Comparison of ENCODE assay signal across 36 cellular contexts in the genomic region with DNA sequence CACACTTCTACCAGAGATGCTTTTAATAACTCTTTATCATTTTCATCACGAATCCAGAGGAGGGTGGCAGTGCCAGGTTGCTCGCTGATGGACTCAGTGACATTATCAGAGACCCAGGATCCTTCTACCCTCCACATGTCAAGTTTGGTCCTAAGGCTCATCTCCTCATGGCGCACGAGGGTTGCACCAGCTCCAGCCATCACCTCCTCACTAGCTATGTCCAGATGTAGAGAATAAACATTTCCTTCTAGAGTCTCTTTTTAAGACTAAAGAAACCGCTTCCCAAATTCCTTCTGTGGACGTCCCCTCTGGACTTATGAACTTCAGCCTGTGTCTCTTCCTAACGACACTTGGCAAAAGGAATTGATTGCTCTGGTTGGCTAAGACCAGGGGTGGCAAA.
"Had no signal": no experiment of that assay in that cellular context is flagged by ENCODE, and none has a peak within 500 bp of the region (broad histone marks: within the 10 kb centered on the region; RNA-seq: fewer than 3 reads in every experiment).

No MANE protein-coding gene starts in this region.

- H3K4me1 ChIP-seq: adrenal gland, gastrocnemius medialis had no signal

- H3K27ac ChIP-seq: adrenal gland, body of pancreas, cardiac muscle cell, coronary artery, dorsolateral prefrontal cortex, gastrocnemius medialis, WERI-Rb-1 had no signal

- H3K36me3 ChIP-seq: adrenal gland, cardiac muscle cell, gastrocnemius medialis, WERI-Rb-1 had no signal

- H3K36me3 Mint-ChIP-seq: activated CD4-positive, alpha-beta memory T cell treated with anti-CD3 and anti-CD28 coated beads for 36 hours; activated CD8-positive, alpha-beta memory T cell treated with anti-CD3 and anti-CD28 coated beads, Interleukin-2, amount 10 ng/mL, durations not matched to agents 7 days and 5 days; activated naive CD4-positive, alpha-beta T cell treated with anti-CD3 and anti-CD28 coated beads, Interleukin-2, amount 50 U/mL, for 24 hours had no signal

- H3K9me3 ChIP-seq: adrenal gland, body of pancreas, gastrocnemius medialis had no signal

- H3K9me3 Mint-ChIP-seq: activated naive CD4-positive, alpha-beta T cell treated with anti-CD3 and anti-CD28 coated beads for 36 hours; activated naive CD4-positive, alpha-beta T cell treated with anti-CD3 and anti-CD28 coated beads, Interleukin-2, amount 50 U/mL, for 24 hours; dendritic cell treated with granulocyte-macrophage colony-stimulating factor and Interleukin-4, amounts not matched to agents 40 ng/mL and 50 ng/mL, for 4 days; endodermal cell; T-helper 2 cell treated with Interferon-gamma antibody and Interleukin-4, amounts not matched to agents 5 μg/mL and 100 μg/mL, for 36 hours had no signal

- ATAC-seq: activated CD4-positive, alpha-beta T cell treated with anti-CD3 and anti-CD28 coated beads for 36 hours; activated CD8-positive, alpha-beta memory T cell treated with anti-CD3 and anti-CD28 coated beads, Interleukin-2, amount 10 ng/mL, durations not matched to agents 7 days and 5 days; activated CD8-positive, alpha-beta T cell treated with anti-CD3 and anti-CD28 coated beads, Interleukin-2, amount 10 ng/mL, durations not matched to agents 7 days and 5 days; activated naive CD8-positive, alpha-beta T cell treated with anti-CD3 and anti-CD28 coated beads, Interleukin-2, amount 50 U/mL, for 24 hours; body of pancreas; gastrocnemius medialis; T-helper 17 cell had no signal

- H3K27me3 Mint-ChIP-seq: activated CD8-positive, alpha-beta memory T cell treated with anti-CD3 and anti-CD28 coated beads, Interleukin-2, amount 10 ng/mL, durations not matched to agents 7 days and 5 days had no signal

- H3K4me3 ChIP-seq: adrenal gland, body of pancreas, cardiac muscle cell, coronary artery, dorsolateral prefrontal cortex, gastrocnemius medialis had no signal

- H3K4me3 Mint-ChIP-seq: activated CD4-positive, alpha-beta memory T cell treated with anti-CD3 and anti-CD28 coated beads for 36 hours; activated CD4-positive, alpha-beta T cell treated with anti-CD3 and anti-CD28 coated beads for 36 hours; activated CD4-positive, alpha-beta T cell treated with anti-CD3 and anti-CD28 coated beads, Interleukin-2, amount 10 ng/mL, durations not matched to agents 24 days and 14 days; activated CD8-positive, alpha-beta memory T cell treated with anti-CD3 and anti-CD28 coated beads, Interleukin-2, amount 10 ng/mL, durations not matched to agents 7 days and 5 days; activated CD8-positive, alpha-beta T cell treated with anti-CD3 and anti-CD28 coated beads, Interleukin-2, amount 10 ng/mL, durations not matched to agents 7 days and 5 days; activated naive CD4-positive, alpha-beta T cell treated with anti-CD3 and anti-CD28 coated beads for 36 hours; activated naive CD4-positive, alpha-beta T cell treated with anti-CD3 and anti-CD28 coated beads, Interleukin-2, amount 50 U/mL, for 24 hours; activated naive CD8-positive, alpha-beta T cell treated with anti-CD3 and anti-CD28 coated beads for 36 hours; activated naive CD8-positive, alpha-beta T cell treated with anti-CD3 and anti-CD28 coated beads, Interleukin-2, amount 50 U/mL, for 24 hours; activated T-helper 1 cell treated with anti-CD3 and anti-CD28 coated beads, Interleukin-12 subunit alpha, Interleukin-12 subunit beta, Interleukin-2, Interleukin-4 antibody, amounts not matched to agents 30 ng/mL and 10 ng/mL and 1 ng/mL, durations not matched to agents 14 hours and 24 hours and 36 hours; dendritic cell treated with granulocyte-macrophage colony-stimulating factor and Interleukin-4, amounts not matched to agents 40 ng/mL and 50 ng/mL, for 4 days; endodermal cell; T-helper 17 cell; T-helper 2 cell treated with Interferon-gamma antibody and Interleukin-4, amounts not matched to agents 5 μg/mL and 100 μg/mL, for 36 hours had no signal

- H3K27me3 ChIP-seq: cardiac muscle cell, gastrocnemius medialis had no signal

- H3K27ac Mint-ChIP-seq: activated CD4-positive, alpha-beta memory T cell treated with anti-CD3 and anti-CD28 coated beads for 36 hours; activated CD4-positive, alpha-beta T cell treated with anti-CD3 and anti-CD28 coated beads for 36 hours; activated CD4-positive, alpha-beta T cell treated with anti-CD3 and anti-CD28 coated beads, Interleukin-2, amount 10 ng/mL, durations not matched to agents 24 days and 14 days; activated CD8-positive, alpha-beta memory T cell treated with anti-CD3 and anti-CD28 coated beads, Interleukin-2, amount 10 ng/mL, durations not matched to agents 7 days and 5 days; activated CD8-positive, alpha-beta T cell treated with anti-CD3 and anti-CD28 coated beads, Interleukin-2, amount 10 ng/mL, durations not matched to agents 7 days and 5 days; activated naive CD4-positive, alpha-beta T cell treated with anti-CD3 and anti-CD28 coated beads for 36 hours; activated naive CD4-positive, alpha-beta T cell treated with anti-CD3 and anti-CD28 coated beads, Interleukin-2, amount 50 U/mL, for 24 hours; activated naive CD8-positive, alpha-beta T cell treated with anti-CD3 and anti-CD28 coated beads for 36 hours; activated naive CD8-positive, alpha-beta T cell treated with anti-CD3 and anti-CD28 coated beads, Interleukin-2, amount 50 U/mL, for 24 hours; activated T-helper 1 cell treated with anti-CD3 and anti-CD28 coated beads, Interleukin-12 subunit alpha, Interleukin-12 subunit beta, Interleukin-2, Interleukin-4 antibody, amounts not matched to agents 30 ng/mL and 10 ng/mL and 1 ng/mL, durations not matched to agents 14 hours and 24 hours and 36 hours; activated T-helper 2 cell treated with anti-CD3 and anti-CD28 coated beads, Interferon-gamma antibody, Interleukin-2, Interleukin-4, amounts not matched to agents 10 μg/mL and 5 μg/mL and 100 μg/mL, durations not matched to agents 14 hours and 24 hours and 36 hours; dendritic cell treated with granulocyte-macrophage colony-stimulating factor and Interleukin-4, amounts not matched to agents 40 ng/mL and 50 ng/mL, for 4 days; endodermal cell; T-helper 17 cell; T-helper 2 cell treated with Interferon-gamma antibody and Interleukin-4, amounts not matched to agents 5 μg/mL and 100 μg/mL, for 36 hours had no signal

- DNase-seq: activated CD4-positive, alpha-beta memory T cell treated with anti-CD3 and anti-CD28 coated beads for 36 hours; activated CD4-positive, alpha-beta T cell treated with anti-CD3 and anti-CD28 coated beads for 36 hours; activated CD4-positive, alpha-beta T cell treated with anti-CD3 and anti-CD28 coated beads, Interleukin-2, amount 10 ng/mL, durations not matched to agents 24 days and 14 days; activated CD4-positive, CD25-positive, alpha-beta regulatory T cell; activated CD4-positive, CD25-positive, alpha-beta regulatory T cell treated with anti-CD3 and anti-CD28 coated beads, Interleukin-2, amount 50 U/mL, for 72 hours; activated CD8-positive, alpha-beta memory T cell treated with anti-CD3 and anti-CD28 coated beads, Interleukin-2, amount 10 ng/mL, durations not matched to agents 7 days and 5 days; activated CD8-positive, alpha-beta memory T cell treated with anti-CD3 and anti-CD28 coated beads, Interleukin-2, amount 50 U/mL, for 4 hours; activated CD8-positive, alpha-beta T cell treated with anti-CD3 and anti-CD28 coated beads, Interleukin-2, amount 10 ng/mL, durations not matched to agents 7 days and 5 days; activated effector memory CD4-positive, alpha-beta T cell treated with anti-CD3 and anti-CD28 coated beads, Interleukin-2, amount 50 U/mL, for 16 hours; activated naive CD4-positive, alpha-beta T cell treated with anti-CD3 and anti-CD28 coated beads for 36 hours; activated naive CD8-positive, alpha-beta T cell treated with anti-CD3 and anti-CD28 coated beads for 36 hours; activated naive CD8-positive, alpha-beta T cell treated with anti-CD3 and anti-CD28 coated beads, Interleukin-2, amount 50 U/mL, for 24 hours; activated T-cell treated with anti-CD3 and anti-CD28 coated beads, Interleukin-2, amount 50 U/mL, for 1 hour; activated T-cell treated with anti-CD3 and anti-CD28 coated beads, Interleukin-2, amount 50 U/mL, for 48 hours; adrenal gland; amygdala; aorta; body of pancreas; central memory CD4-positive, alpha-beta T cell; cerebellar nuclear complex; dorsolateral prefrontal cortex; effector memory CD4-positive, alpha-beta T cell; endodermal cell; gastrocnemius medialis; glutamatergic neuron; hippocampal formation; T-helper 17 cell; T1000; WERI-Rb-1 had no signal
